Comparison of ENCODE assay signal across 1 cellular context in genomic region chr11:63573881-63574855, GRCh38.
TF ChIP-seq lines count a peak whose summit lies in the region.

No MANE protein-coding gene starts in this region.

TF ChIP-seq in K562, 482 proteins besides CTCF, POLR2A, EP300 and RAD21 (continued from another document and continues in another):
- TF ChIP-seq HOMEZ (CRISPR knock-in tag; IDR thresholded peaks at IDR 0.05) (no peak), CHD2 (IDR thresholded peaks at IDR 0.05; ENCODE audit: low read depth, low read length) (no peak), KDM5B (IDR thresholded peaks at IDR 0.05; ENCODE audit: insufficient replicate concordance, low read depth, low read length) (no peak), SREBF1 (IDR thresholded peaks at IDR 0.05; ENCODE audit: borderline replicate concordance, low read depth, low read length) (no peak), SRSF3 (IDR thresholded peaks at IDR 0.05; ENCODE audit: insufficient read depth, low read length) (no peak), TRIM25 (IDR thresholded peaks at IDR 0.05; ENCODE audit: borderline replicate concordance) (no peak), POLR2B (IDR thresholded peaks at IDR 0.05; ENCODE audit: low read depth, partially characterized antibody) (no peak), RREB1 (CRISPR knock-in tag; IDR thresholded peaks at IDR 0.05) (no peak), BRD9 (IDR thresholded peaks at IDR 0.05; ENCODE audit: low read depth, partially characterized antibody) (no peak), ZNF778 (CRISPR knock-in tag; IDR thresholded peaks at IDR 0.05) (no peak), ZNF655 (CRISPR knock-in tag; IDR thresholded peaks at IDR 0.05) (no peak), CBX2 (IDR thresholded peaks at IDR 0.05; ENCODE audit: insufficient read depth, low read length, poor library complexity, severe bottlenecking) (no peak), ZNF57 (CRISPR knock-in tag; IDR thresholded peaks at IDR 0.05) (no peak), WHSC1 (IDR thresholded peaks at IDR 0.05; ENCODE audit: low read length) (no peak), PCBP1 (IDR thresholded peaks at IDR 0.05; ENCODE audit: low read depth, low read length, poor library complexity, severe bottlenecking) (no peak), GABPB2 (CRISPR knock-in tag; conservative IDR thresholded peaks at IDR 0.05) (no peak), ZNF436 (CRISPR knock-in tag; IDR thresholded peaks at IDR 0.05) (no peak), RBM17 (IDR thresholded peaks at IDR 0.05; ENCODE audit: borderline replicate concordance, low read depth, low read length) (no peak), NUFIP1 (IDR thresholded peaks at IDR 0.05; ENCODE audit: partially characterized antibody) (no peak), PHB2 (IDR thresholded peaks at IDR 0.05; ENCODE audit: low read depth) (no peak; the same call in 1 of the 2 replicates), ZC3H8 (IDR thresholded peaks at IDR 0.05) (no peak), HSF4 (CRISPR knock-in tag; IDR thresholded peaks at IDR 0.05; ENCODE audit: borderline replicate concordance) (no peak), GABPA (tag; conservative IDR thresholded peaks at IDR 0.05; ENCODE audit: low read depth) (peak; percentile 94), GATA2 (CRISPR knock-in tag; IDR thresholded peaks at IDR 0.05) (no peak), HDAC1 (IDR thresholded peaks at IDR 0.05) (peak in 1 of 2 experiments; percentile 47; a peak in 1 of 4 replicates), FOXJ2 (tag; IDR thresholded peaks at IDR 0.05) (no peak; the same call in 1 of the 2 replicates), SP1 (CRISPR knock-in tag; IDR thresholded peaks at IDR 0.05) (no peak), SIX5 (IDR thresholded peaks at IDR 0.05; ENCODE audit: borderline replicate concordance in 1 of 2, insufficient read depth in 1 of 2, low read depth in 1 of 2, low read length in 2 of 2) (0 out of 4 replicates have a peak, but pooled peaks of 1 of the 2 experiments have one; percentile 20), ZFPM2 (CRISPR knock-in tag; IDR thresholded peaks at IDR 0.05) (no peak), NR3C1 (CRISPR knock-in tag; IDR thresholded peaks at IDR 0.05) (no peak), HNRNPL (IDR thresholded peaks at IDR 0.05; ENCODE audit: low read depth, low read length) (no peak), MCM5 (IDR thresholded peaks at IDR 0.05; ENCODE audit: low read depth) (no peak), ZNF174 (CRISPR knock-in tag; IDR thresholded peaks at IDR 0.05) (no peak), ELF1 (tag; IDR thresholded peaks at IDR 0.05) (peak; percentile 96), MAZ (CRISPR knock-in tag; conservative IDR thresholded peaks at IDR 0.05 in 1 of 2, IDR thresholded peaks at IDR 0.05 in 1 of 2) (peak in 1 of 2 experiments; percentile 58; a peak in 2 of 4 replicates), KAT8 (IDR thresholded peaks at IDR 0.05; ENCODE audit: low read depth) (no peak), BACH1 (tag; IDR thresholded peaks at IDR 0.05) (no peak; the same call in 1 of the 2 replicates), RFX5 (IDR thresholded peaks at IDR 0.05; ENCODE audit: low read depth, low read length) (no peak), ZBTB7A (IDR thresholded peaks at IDR 0.05; ENCODE audit: borderline replicate concordance, control insufficient read depth, low read depth, low read length) (no peak; the same call in 1 of the 2 replicates), USF2 (CRISPR knock-in tag; IDR thresholded peaks at IDR 0.05) (peak; percentile 87), SMAD3 (CRISPR knock-in tag; conservative IDR thresholded peaks at IDR 0.05) (no peak), POLR3A (IDR thresholded peaks at IDR 0.05; ENCODE audit: borderline replicate concordance, extremely low read depth, insufficient read depth, insufficient read length) (no peak), XRCC3 (IDR thresholded peaks at IDR 0.05) (no peak)
- TF ChIP-seq, protein P1, sequence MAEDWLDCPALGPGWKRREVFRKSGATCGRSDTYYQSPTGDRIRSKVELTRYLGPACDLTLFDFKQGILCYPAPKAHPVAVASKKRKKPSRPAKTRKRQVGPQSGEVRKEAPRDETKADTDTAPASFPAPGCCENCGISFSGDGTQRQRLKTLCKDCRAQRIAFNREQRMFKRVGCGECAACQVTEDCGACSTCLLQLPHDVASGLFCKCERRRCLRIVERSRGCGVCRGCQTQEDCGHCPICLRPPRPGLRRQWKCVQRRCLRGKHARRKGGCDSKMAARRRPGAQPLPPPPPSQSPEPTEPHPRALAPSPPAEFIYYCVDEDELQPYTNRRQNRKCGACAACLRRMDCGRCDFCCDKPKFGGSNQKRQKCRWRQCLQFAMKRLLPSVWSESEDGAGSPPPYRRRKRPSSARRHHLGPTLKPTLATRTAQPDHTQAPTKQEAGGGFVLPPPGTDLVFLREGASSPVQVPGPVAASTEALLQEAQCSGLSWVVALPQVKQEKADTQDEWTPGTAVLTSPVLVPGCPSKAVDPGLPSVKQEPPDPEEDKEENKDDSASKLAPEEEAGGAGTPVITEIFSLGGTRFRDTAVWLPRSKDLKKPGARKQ (CRISPR knock-in tag; IDR thresholded peaks at IDR 0.05), result no peak
- TF ChIP-seq, protein P2, sequence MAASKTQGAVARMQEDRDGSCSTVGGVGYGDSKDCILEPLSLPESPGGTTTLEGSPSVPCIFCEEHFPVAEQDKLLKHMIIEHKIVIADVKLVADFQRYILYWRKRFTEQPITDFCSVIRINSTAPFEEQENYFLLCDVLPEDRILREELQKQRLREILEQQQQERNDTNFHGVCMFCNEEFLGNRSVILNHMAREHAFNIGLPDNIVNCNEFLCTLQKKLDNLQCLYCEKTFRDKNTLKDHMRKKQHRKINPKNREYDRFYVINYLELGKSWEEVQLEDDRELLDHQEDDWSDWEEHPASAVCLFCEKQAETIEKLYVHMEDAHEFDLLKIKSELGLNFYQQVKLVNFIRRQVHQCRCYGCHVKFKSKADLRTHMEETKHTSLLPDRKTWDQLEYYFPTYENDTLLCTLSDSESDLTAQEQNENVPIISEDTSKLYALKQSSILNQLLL (CRISPR knock-in tag; IDR thresholded peaks at IDR 0.05; ENCODE audit: borderline replicate concordance), result no peak
- TF ChIP-seq, protein P3, sequence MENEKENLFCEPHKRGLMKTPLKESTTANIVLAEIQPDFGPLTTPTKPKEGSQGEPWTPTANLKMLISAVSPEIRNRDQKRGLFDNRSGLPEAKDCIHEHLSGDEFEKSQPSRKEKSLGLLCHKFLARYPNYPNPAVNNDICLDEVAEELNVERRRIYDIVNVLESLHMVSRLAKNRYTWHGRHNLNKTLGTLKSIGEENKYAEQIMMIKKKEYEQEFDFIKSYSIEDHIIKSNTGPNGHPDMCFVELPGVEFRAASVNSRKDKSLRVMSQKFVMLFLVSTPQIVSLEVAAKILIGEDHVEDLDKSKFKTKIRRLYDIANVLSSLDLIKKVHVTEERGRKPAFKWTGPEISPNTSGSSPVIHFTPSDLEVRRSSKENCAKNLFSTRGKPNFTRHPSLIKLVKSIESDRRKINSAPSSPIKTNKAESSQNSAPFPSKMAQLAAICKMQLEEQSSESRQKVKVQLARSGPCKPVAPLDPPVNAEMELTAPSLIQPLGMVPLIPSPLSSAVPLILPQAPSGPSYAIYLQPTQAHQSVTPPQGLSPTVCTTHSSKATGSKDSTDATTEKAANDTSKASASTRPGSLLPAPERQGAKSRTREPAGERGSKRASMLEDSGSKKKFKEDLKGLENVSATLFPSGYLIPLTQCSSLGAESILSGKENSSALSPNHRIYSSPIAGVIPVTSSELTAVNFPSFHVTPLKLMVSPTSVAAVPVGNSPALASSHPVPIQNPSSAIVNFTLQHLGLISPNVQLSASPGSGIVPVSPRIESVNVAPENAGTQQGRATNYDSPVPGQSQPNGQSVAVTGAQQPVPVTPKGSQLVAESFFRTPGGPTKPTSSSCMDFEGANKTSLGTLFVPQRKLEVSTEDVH (IDR thresholded peaks at IDR 0.05; ENCODE audit: low read depth, partially characterized antibody), result peak; percentile 72
